8 cellular contexts compared by ENCODE assay signal in genomic region chr7:21898265-21898930, GRCh38. TPM values are rescaled to one million over a fixed set of nuclear protein-coding genes. Genes with fewer than 3 reads are reported as not detected.
A peak's percentile ranks its signal among the peaks of the same experiment; 100 is the strongest.
DNase-seq lines count a peak whose midpoint lies in the region; ATAC-seq and TF ChIP-seq lines count a peak whose summit lies in the region.

No MANE protein-coding gene starts in this region.

- H3K36me3 Mint-ChIP-seq in IgD-negative memory B cell: peaks cover 4% of the 10 kb centered on the region
- H3K36me3 Mint-ChIP-seq in type B pancreatic cell: peaks cover 28% of the 10 kb centered on the region

- H3K4me3 Mint-ChIP-seq in IgD-negative memory B cell (peak overlapping the region; percentile 74 to 92 (median 84)), type B pancreatic cell (no peak overlapping the region)

- ATAC-seq in GM21528 (IDR thresholded peaks at IDR 0.05; ENCODE audit: low FRiP score, unreplicated experiment) (peak; percentile 98), left ventricle myocardium superior (peak; percentile 41)

- in situ Hi-C loops in GM13977 (cut with MboI; ENCODE audit: low pct_unique_long_range_greater_than_20kb, low sequenced_read_pairs, unreplicated experiment): no loop called here

- intact Hi-C loops in left ventricle myocardium superior (cut with micrococcal nuclease): no loop called here

- no peak for TF ChIP-seq CTCF in GM13977 (IDR thresholded peaks at IDR 0.05; ENCODE audit: extremely low read depth, insufficient read depth, missing control alignments)
- no peak for TF ChIP-seq CTCF in type B pancreatic cell (conservative IDR thresholded peaks at IDR 0.05)

- H3K27me3 Mint-ChIP-seq in IgD-negative memory B cell (no peaks in the 10 kb centered on the region), type B pancreatic cell (no peaks in the 10 kb centered on the region)

- no peaks in the 10 kb centered on the region for H3K9me3 Mint-ChIP-seq in IgD-negative memory B cell
- no peaks in the 10 kb centered on the region for H3K9me3 Mint-ChIP-seq in type B pancreatic cell

- peak overlapping the region; percentile 88 to 99 (median 97) for H3K27ac Mint-ChIP-seq in IgD-negative memory B cell
- no peak overlapping the region for H3K27ac Mint-ChIP-seq in type B pancreatic cell

- H3K4me1 Mint-ChIP-seq in IgD-negative memory B cell (peaks cover 13 to 16% (median 13%) of the 10 kb centered on the region in 3 donors), type B pancreatic cell (ENCODE audit: unreplicated experiment) (no peaks in the 10 kb centered on the region)

- DNase-seq in GM13977 (ENCODE audit: low spot score) (peak; percentile 53), left ventricle myocardium superior (peak; percentile 30), inferior parietal cortex (ENCODE audit: extremely low spot score) (no peak), type B pancreatic cell (ENCODE audit: extremely low spot score, unreplicated experiment) (no peak), H4 (ENCODE audit: low spot score) (no peak)
- DNase-seq in activated CD8-positive, alpha-beta memory T cell treated with anti-CD3 and anti-CD28 coated beads, Interleukin-2, amount 50 U/mL, for 48 hours: no peak

RNA-seq across cellular contexts. Expression of gene CDCA7L, which starts 47.3 kb away (rescaled TPM):
- polyA plus RNA-seq in IgD-negative memory B cell: 128 TPM
- total RNA-seq in left ventricle myocardium superior: 72.0 TPM
- total RNA-seq in type B pancreatic cell (ENCODE audit: low replicate concordance): 17.3 and 37.8 TPM in 2 replicates
- total RNA-seq in H4 (2014; rRNA removed; shearing (Covaris generic)): 109 and 114 TPM in 2 replicates

Comparison
In these comparisons a context has a peak if more than half of its experiments do, and no peak if none do; other contexts are left out.
1. DNase-seq: peak in GM13977 (single experiment) and left ventricle myocardium superior (single experiment); none in inferior parietal cortex (single experiment), type B pancreatic cell (single experiment), activated CD8-positive, alpha-beta memory T cell treated with anti-CD3 and anti-CD28 coated beads, Interleukin-2, amount 50 U/mL, for 48 hours (single experiment) and H4 (single experiment).